ENCODE assay signal across 13 cellular contexts in genomic region chr7:45190406-45191165, GRCh38. TPM values are rescaled to one million over a fixed set of nuclear protein-coding genes. Genes with fewer than 3 reads are reported as not detected.
"Had no signal": no experiment of that assay in that cellular context is flagged by ENCODE, and none has a peak within 500 bp of the region (broad histone marks: within the 10 kb centered on the region; RNA-seq: fewer than 3 reads in every experiment).

No MANE protein-coding gene starts in this region.

- H3K4me1 ChIP-seq: suprapubic skin had no signal

- H3K36me3 Mint-ChIP-seq: brain; stimulated activated effector memory CD8-positive, alpha-beta T cell treated with anti-CD3 and anti-CD28 coated beads, Interleukin-12 subunit alpha, Interleukin-12 subunit beta, amount 100 ng/mL, for 72 hours; WTC11 had no signal

- H3K36me3 ChIP-seq: suprapubic skin had no signal

- H3K4me3 ChIP-seq: suprapubic skin had no signal

- H3K27ac Mint-ChIP-seq: stimulated activated effector memory CD8-positive, alpha-beta T cell treated with anti-CD3 and anti-CD28 coated beads, Interleukin-12 subunit alpha, Interleukin-12 subunit beta, amount 100 ng/mL, for 72 hours; T-helper 1 cell treated with Interleukin-12 subunit alpha and Interleukin-12 subunit beta and Interleukin-4 antibody, amounts not matched to agents 30 μg/mL and 1 μg/mL, for 36 hours; WTC11 had no signal

- ATAC-seq: activated naive CD4-positive, alpha-beta T cell treated with anti-CD3 and anti-CD28 coated beads, Interleukin-2, amount 50 U/mL, for 72 hours; esophagus mucosa; stimulated activated effector memory CD8-positive, alpha-beta T cell treated with anti-CD3 and anti-CD28 coated beads, Interleukin-12 subunit alpha, Interleukin-12 subunit beta, amount 100 ng/mL, for 72 hours; WTC11 had no signal

- H3K9me3 ChIP-seq: SK-N-SH, suprapubic skin had no signal

- H3K9me3 Mint-ChIP-seq: brain; T-helper 1 cell treated with Interleukin-12 subunit alpha and Interleukin-12 subunit beta and Interleukin-4 antibody, amounts not matched to agents 30 μg/mL and 1 μg/mL, for 36 hours had no signal

- H3K27me3 ChIP-seq: suprapubic skin had no signal

- H3K4me1 Mint-ChIP-seq: WTC11 had no signal

- H3K27ac ChIP-seq: suprapubic skin had no signal

- DNase-seq: activated CD4-positive, alpha-beta T cell treated with anti-CD3 and anti-CD28 coated beads, Interleukin-2, amount 50 U/mL, for 1 hour; activated T-cell treated with anti-CD3 and anti-CD28 coated beads, Interleukin-2, amount 50 U/mL, for 1 hour; amniotic stem cell; SK-N-SH; small intestine had no signal

- H3K4me3 Mint-ChIP-seq: brain; stimulated activated effector memory CD8-positive, alpha-beta T cell treated with anti-CD3 and anti-CD28 coated beads, Interleukin-12 subunit alpha, Interleukin-12 subunit beta, amount 100 ng/mL, for 72 hours; T-helper 1 cell treated with Interleukin-12 subunit alpha and Interleukin-12 subunit beta and Interleukin-4 antibody, amounts not matched to agents 30 μg/mL and 1 μg/mL, for 36 hours; WTC11 had no signal

RNA-seq across cellular contexts. Expression of gene RAMP3, which starts 33.0 kb away (rescaled TPM):
- polyA plus RNA-seq: neural cell, SK-N-SH had no signal
